1 cellular context compared by ENCODE assay signal in genomic region chr9:131982102-131982501, GRCh38.
TF ChIP-seq lines count a peak whose summit lies in the region.

No MANE protein-coding gene starts in this region.

TF ChIP-seq in K562, 482 proteins besides CTCF, POLR2A, EP300 and RAD21 (continued from another document):
- TF ChIP-seq, protein P1, sequence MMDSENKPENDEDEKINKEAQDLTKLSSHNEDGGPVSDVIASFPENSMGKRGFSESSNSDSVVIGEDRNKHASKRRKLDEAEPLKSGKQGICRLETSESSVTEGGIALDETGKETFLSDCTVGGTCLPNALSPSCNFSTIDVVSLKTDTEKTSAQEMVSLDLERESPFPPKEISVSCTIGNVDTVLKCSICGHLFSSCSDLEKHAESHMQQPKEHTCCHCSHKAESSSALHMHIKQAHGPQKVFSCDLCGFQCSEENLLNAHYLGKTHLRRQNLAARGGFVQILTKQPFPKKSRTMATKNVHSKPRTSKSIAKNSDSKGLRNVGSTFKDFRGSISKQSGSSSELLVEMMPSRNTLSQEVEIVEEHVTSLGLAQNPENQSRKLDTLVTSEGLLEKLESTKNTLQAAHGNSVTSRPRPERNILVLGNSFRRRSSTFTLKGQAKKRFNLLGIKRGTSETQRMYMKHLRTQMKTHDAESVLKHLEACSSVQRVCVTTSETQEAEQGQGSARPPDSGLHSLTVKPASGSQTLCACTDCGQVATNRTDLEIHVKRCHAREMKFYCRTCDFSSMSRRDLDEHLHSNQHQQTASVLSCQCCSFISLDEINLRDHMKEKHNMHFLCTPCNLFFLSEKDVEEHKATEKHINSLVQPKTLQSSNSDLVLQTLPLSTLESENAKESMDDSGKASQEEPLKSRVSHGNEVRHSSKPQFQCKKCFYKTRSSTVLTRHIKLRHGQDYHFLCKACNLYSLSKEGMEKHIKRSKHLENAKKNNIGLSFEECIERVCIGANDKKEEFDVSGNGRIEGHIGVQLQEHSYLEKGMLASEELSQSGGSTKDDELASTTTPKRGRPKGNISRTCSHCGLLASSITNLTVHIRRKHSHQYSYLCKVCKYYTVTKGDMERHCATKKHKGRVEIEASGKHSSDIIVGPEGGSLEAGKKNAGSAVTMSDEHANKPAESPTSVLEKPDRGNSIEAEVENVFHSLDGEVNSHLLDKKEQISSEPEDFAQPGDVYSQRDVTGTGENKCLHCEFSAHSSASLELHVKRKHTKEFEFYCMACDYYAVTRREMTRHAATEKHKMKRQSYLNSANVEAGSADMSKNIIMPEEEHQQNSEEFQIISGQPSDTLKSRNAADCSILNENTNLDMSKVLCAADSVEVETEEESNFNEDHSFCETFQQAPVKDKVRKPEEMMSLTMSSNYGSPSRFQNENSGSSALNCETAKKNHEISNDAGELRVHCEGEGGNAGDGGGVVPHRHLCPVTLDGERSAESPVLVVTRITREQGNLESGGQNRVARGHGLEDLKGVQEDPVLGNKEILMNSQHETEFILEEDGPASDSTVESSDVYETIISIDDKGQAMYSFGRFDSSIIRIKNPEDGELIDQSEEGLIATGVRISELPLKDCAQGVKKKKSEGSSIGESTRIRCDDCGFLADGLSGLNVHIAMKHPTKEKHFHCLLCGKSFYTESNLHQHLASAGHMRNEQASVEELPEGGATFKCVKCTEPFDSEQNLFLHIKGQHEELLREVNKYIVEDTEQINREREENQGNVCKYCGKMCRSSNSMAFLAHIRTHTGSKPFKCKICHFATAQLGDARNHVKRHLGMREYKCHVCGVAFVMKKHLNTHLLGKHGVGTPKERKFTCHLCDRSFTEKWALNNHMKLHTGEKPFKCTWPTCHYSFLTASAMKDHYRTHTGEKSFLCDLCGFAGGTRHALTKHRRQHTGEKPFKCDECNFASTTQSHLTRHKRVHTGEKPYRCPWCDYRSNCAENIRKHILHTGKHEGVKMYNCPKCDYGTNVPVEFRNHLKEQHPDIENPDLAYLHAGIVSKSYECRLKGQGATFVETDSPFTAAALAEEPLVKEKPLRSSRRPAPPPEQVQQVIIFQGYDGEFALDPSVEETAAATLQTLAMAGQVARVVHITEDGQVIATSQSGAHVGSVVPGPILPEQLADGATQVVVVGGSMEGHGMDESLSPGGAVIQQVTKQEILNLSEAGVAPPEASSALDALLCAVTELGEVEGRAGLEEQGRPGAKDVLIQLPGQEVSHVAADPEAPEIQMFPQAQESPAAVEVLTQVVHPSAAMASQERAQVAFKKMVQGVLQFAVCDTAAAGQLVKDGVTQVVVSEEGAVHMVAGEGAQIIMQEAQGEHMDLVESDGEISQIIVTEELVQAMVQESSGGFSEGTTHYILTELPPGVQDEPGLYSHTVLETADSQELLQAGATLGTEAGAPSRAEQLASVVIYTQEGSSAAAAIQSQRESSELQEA (IDR thresholded peaks at IDR 0.05; ENCODE audit: low read depth), result no peak
- TF ChIP-seq CHAMP1 (IDR thresholded peaks at IDR 0.05), result no peak
- no peak for TF ChIP-seq THRA (IDR thresholded peaks at IDR 0.05)
- TF ChIP-seq FOXK1 (CRISPR knock-in tag; IDR thresholded peaks at IDR 0.05; ENCODE audit: borderline replicate concordance), result 0 out of 2 replicates have a peak, but pooled peaks have one; percentile 14
- TF ChIP-seq SMARCB1 (IDR thresholded peaks at IDR 0.05; ENCODE audit: insufficient read length, low read depth), result no peak
- no peak for TF ChIP-seq ETV5 (CRISPR knock-in tag; IDR thresholded peaks at IDR 0.05; ENCODE audit: low read depth)
- TF ChIP-seq ZBTB26 (CRISPR knock-in tag; IDR thresholded peaks at IDR 0.05), result no peak
- peak; percentile 80 for TF ChIP-seq BHLHE40 (IDR thresholded peaks at IDR 0.05; ENCODE audit: low read length)
- peak; percentile 53 for TF ChIP-seq USF1 (CRISPR knock-in tag; IDR thresholded peaks at IDR 0.05)
- no peak for TF ChIP-seq EHMT2 (IDR thresholded peaks at IDR 0.05)
- TF ChIP-seq ATF7 (IDR thresholded peaks at IDR 0.05), result no peak
- TF ChIP-seq ARID3A (IDR thresholded peaks at IDR 0.05; ENCODE audit: borderline replicate concordance, low read depth, low read length), result no peak
- no peak for TF ChIP-seq ZNF124 (CRISPR knock-in tag; IDR thresholded peaks at IDR 0.05)
TF ChIP-seq in K562: peak in this region for 4.
